8 cellular contexts compared by ENCODE assay signal in the genomic region with DNA sequence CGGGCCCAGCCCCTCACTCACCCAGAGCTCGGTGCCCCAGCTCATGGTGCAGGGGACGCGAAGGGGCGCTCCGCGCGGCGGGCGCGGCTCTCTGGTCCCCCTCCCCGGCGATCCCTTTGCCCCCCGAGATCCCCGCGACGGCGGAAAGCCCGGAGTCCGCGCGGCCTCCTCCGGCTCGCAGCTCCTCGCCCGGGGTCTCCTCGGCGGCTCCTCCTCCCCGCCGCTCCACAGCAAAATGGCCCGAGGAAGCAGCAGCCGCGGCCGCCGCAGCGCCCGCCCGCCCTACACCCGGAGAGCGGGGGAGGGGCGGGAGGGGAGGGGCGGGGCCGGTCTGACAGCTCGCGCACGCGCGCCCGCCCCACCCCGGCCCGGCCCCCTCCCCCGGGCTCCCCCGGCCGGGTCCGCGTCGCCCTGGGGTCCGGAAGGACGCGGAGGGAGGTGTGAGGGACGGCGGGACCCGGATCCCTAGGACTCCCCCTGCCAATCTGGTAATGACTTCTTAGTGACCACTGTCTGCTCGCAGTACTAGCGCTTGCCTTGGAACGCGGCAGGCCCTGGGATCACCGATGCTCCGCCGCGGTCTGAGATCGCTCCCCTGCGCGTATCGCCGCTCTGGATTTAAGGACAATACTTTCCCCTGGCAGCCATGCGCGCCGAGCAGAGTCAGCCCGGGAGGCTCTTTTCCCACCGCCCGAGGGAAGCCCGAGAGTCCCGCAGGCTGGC. TPM values are rescaled to one million over a fixed set of nuclear protein-coding genes. Genes with fewer than 3 reads are reported as not detected.
DNase-seq lines count a peak whose midpoint lies in the region; ATAC-seq and TF ChIP-seq lines count a peak whose summit lies in the region.

Gene FNBP1 (minus strand): TSS at position 259 of the 723 bp plus-strand sequence. CDS start 214 bp downstream, at position 45.

- ATAC-seq in HG03520 (IDR thresholded peaks at IDR 0.05; ENCODE audit: unreplicated experiment): peak; percentile 39

- H3K4me3 ChIP-seq in esophagus muscularis mucosa: peak within 1 kb of the TSS; percentile 87 to 100 (median 98)
- H3K4me3 ChIP-seq in muscle layer of colon (ENCODE audit: low read depth in 1 of 2, low read length in 2 of 2): peak within 1 kb of the TSS; percentile 80 to 95

- H3K27ac ChIP-seq in esophagus muscularis mucosa (replicated peaks in 1 of 4): peak within 1 kb of the TSS; percentile 97 to 100 (median 99)
- peak within 1 kb of the TSS; percentile 85 for H3K27ac ChIP-seq in muscle layer of colon (ENCODE audit: low read depth, low read length)

- H3K9me3 ChIP-seq in esophagus muscularis mucosa: no peaks in the 10 kb centered on the region
- H3K9me3 ChIP-seq in muscle layer of colon (ENCODE audit: low read length): no peaks in the 10 kb centered on the region

- H3K36me3 ChIP-seq in esophagus muscularis mucosa (no peaks in the 10 kb centered on the region), muscle layer of colon (ENCODE audit: insufficient read depth, low read length) (no peaks in the 10 kb centered on the region)

- DNase-seq in SKM-1 (lab: John Stamatoyannopoulos, UW; ENCODE audit: unreplicated experiment) (peak; percentile 27), SKM-1 treated with dmso at 0.1 percent for 144 hours (lab: John Stamatoyannopoulos, UW; ENCODE audit: unreplicated experiment) (no peak), OCI-M1 (lab: John Stamatoyannopoulos, UW) (peak; percentile 90), esophagus muscularis mucosa (ENCODE audit: extremely low spot score) (peak; percentile 94)
- DNase-seq in activated T-cell treated with anti-CD3 and anti-CD28 coated beads, Interleukin-2, amount 50 U/mL, for 48 hours: peak; percentile 83 to 88
- DNase-seq in stimulated activated CD8-positive, alpha-beta memory T cell treated with anti-CD3 and anti-CD28 coated beads, Interleukin-4, amount 100 ng/mL, for 48 hours: peak; percentile 82

- no peak for TF ChIP-seq EP300 in esophagus muscularis mucosa (IDR thresholded peaks at IDR 0.05)

- WGBS in esophagus muscularis mucosa: 0% methylated on average over 5 of the region's 84 CpGs

- intact Hi-C loops in esophagus muscularis mucosa (cut with DNase I): loop anchor here (5.0 kb wide), 1 partner anchor 76 kb away; no protein-coding TSS in a partner anchor

- peak within 1 kb of the TSS; percentile 92 for H3K9ac ChIP-seq in muscle layer of colon (ENCODE audit: low read length)

- no peak for TF ChIP-seq CTCF in esophagus muscularis mucosa (IDR thresholded peaks at IDR 0.05)

- H3K27me3 ChIP-seq in esophagus muscularis mucosa: no peaks in the 10 kb centered on the region
- no peaks in the 10 kb centered on the region for H3K27me3 ChIP-seq in muscle layer of colon (ENCODE audit: control insufficient read depth in 1 of 2, insufficient read depth in 2 of 2, low read length in 2 of 2)

- peaks cover 29 to 64% (median 57%) of the 10 kb centered on the region in 4 donors for H3K4me1 ChIP-seq in esophagus muscularis mucosa
- H3K4me1 ChIP-seq in muscle layer of colon (ENCODE audit: insufficient read depth, low read length): peaks cover 40% of the 10 kb centered on the region

- TF ChIP-seq POLR2A in esophagus muscularis mucosa (IDR thresholded peaks at IDR 0.05; ENCODE audit: low read depth): peak; percentile 74

RNA-seq across cellular contexts. Expression of gene FNBP1, which starts in this region (rescaled TPM):
- 100 to 1,000 TPM; 177 to 317 (median 254) TPM for total RNA-seq in esophagus muscularis mucosa
